In the genomic region with DNA sequence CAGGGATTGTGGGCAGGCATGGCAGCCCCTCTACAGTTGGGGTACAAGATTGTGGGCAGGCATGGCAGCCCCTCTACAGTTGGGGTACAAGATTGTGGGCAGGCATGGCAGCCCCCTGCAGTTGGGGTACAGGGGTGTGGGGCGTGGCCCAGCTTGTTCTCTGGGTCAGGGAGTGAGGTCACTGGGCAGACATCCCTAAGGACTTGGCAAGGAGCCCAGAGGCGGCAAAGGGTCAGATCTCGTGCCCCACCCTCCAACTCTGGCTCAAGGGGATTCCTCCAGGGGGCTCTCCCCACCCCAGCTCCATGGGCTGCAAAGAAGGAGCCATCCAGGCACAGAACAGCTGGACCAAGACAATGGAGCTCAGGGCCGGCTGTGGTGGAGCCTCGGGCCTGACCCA, we compare ENCODE assay signal across 28 cellular contexts.
"Had no signal": no experiment of that assay in that cellular context is flagged by ENCODE, and none has a peak within 500 bp of the region (broad histone marks: within the 10 kb centered on the region; RNA-seq: fewer than 3 reads in every experiment).

No MANE protein-coding gene starts in this region.

- H3K9me3 ChIP-seq: ascending aorta, gastrocnemius medialis, lower lobe of right lung, sigmoid colon, suprapubic skin, tibial artery, upper lobe of right lung had no signal

- DNase-seq: activated CD4-positive, alpha-beta memory T cell treated with anti-CD3 and anti-CD28 coated beads for 36 hours; activated CD4-positive, alpha-beta T cell treated with anti-CD3 and anti-CD28 coated beads, Interleukin-2, amount 10 ng/mL, durations not matched to agents 24 days and 14 days; activated CD4-positive, CD25-positive, alpha-beta regulatory T cell treated with anti-CD3 and anti-CD28 coated beads, Interleukin-2, amount 50 U/mL, for 72 hours; activated CD8-positive, alpha-beta memory T cell treated with anti-CD3 and anti-CD28 coated beads, Interleukin-2, amount 50 U/mL, for 4 hours; activated effector memory CD4-positive, alpha-beta T cell treated with anti-CD3 and anti-CD28 coated beads, Interleukin-2, amount 50 U/mL, for 16 hours; activated naive CD4-positive, alpha-beta T cell treated with anti-CD3 and anti-CD28 coated beads for 36 hours; activated naive CD8-positive, alpha-beta T cell treated with anti-CD3 and anti-CD28 coated beads, Interleukin-2, amount 10 ng/mL, durations not matched to agents 7 days and 5 days; activated T-cell treated with anti-CD3 and anti-CD28 coated beads, Interleukin-2, amount 50 U/mL, for 1 hour; brain microvascular endothelial cell; cortex of kidney; effector memory CD8-positive, alpha-beta T cell; gastrocnemius medialis; immature natural killer cell; kidney; lower lobe of right lung; mesenchymal stem cell; naive thymus-derived CD8-positive, alpha-beta T cell; posterior cingulate gyrus; sigmoid colon; stimulated activated CD4-positive, alpha-beta T cell treated with anti-CD3 and anti-CD28 coated beads, Interleukin-15, amount 100 ng/mL, for 24 hours; stimulated activated CD4-positive, alpha-beta T cell treated with anti-CD3 and anti-CD28 coated beads, Interleukin-2, amount 100 ng/mL, for 24 hours; stimulated activated naive CD4-positive, alpha-beta T cell; T-helper 1 cell; tibial artery; upper lobe of right lung had no signal

- H3K27me3 ChIP-seq: ascending aorta, brain microvascular endothelial cell, gastrocnemius medialis, suprapubic skin, upper lobe of right lung had no signal

- FAIRE-seq: kidney, TTC549 had no signal

- H3K27ac ChIP-seq: ascending aorta, brain microvascular endothelial cell, gastrocnemius medialis, lower lobe of right lung, sigmoid colon, suprapubic skin, tibial artery, upper lobe of right lung had no signal

- H3K4me3 ChIP-seq: ascending aorta, gastrocnemius medialis, lower lobe of right lung, sigmoid colon, suprapubic skin, tibial artery, upper lobe of right lung had no signal

- ATAC-seq: effector memory CD8-positive, alpha-beta T cell; gastrocnemius medialis; lower lobe of right lung; upper lobe of right lung had no signal
